Comparison of ENCODE assay signal across 8 cellular contexts in genomic region chr17:45197555-45198334, GRCh38. TPM values are rescaled to one million over a fixed set of nuclear protein-coding genes. Genes with fewer than 3 reads are reported as not detected.
A peak's percentile ranks its signal among the peaks of the same experiment; 100 is the strongest.
DNase-seq lines count a peak whose midpoint lies in the region; ATAC-seq and TF ChIP-seq lines count a peak whose summit lies in the region.

No MANE protein-coding gene starts in this region.

- H3K4me3 Mint-ChIP-seq in activated T-cell treated with anti-CD3 and anti-CD28 coated beads, Interleukin-2, amount 50 U/mL, for 4 hours: no peak overlapping the region
- no peak overlapping the region for H3K4me3 Mint-ChIP-seq in naive B cell

- peak; percentile 98 to 99 (median 99) for TF ChIP-seq CTCF in esophagus squamous epithelium (IDR thresholded peaks at IDR 0.05)

- intact Hi-C loops in esophagus squamous epithelium (cut with DNase I): loop anchor here (1.0 kb wide), 1 partner anchor 62 kb away; the partner anchor contains the start of gene ACBD4

- H3K4me1 Mint-ChIP-seq in activated T-cell treated with anti-CD3 and anti-CD28 coated beads, Interleukin-2, amount 50 U/mL, for 4 hours (ENCODE audit: low read depth): peaks cover 2% of the 10 kb centered on the region
- H3K4me1 Mint-ChIP-seq in naive B cell: peaks cover 0 to 7% (median 7%) of the 10 kb centered on the region in 3 donors

- no peak for TF ChIP-seq POLR2A in esophagus squamous epithelium (IDR thresholded peaks at IDR 0.05)

- ATAC-seq in GM19324 (IDR thresholded peaks at IDR 0.05; ENCODE audit: low FRiP score, unreplicated experiment): peak; percentile 77
- ATAC-seq in activated T-cell treated with anti-CD3 and anti-CD28 coated beads, Interleukin-2, amount 50 U/mL, for 4 hours: peak; percentile 100
- ATAC-seq in naive B cell (ENCODE audit: low read depth in 2 of 2): peak; percentile 99

- DNase-seq in AML-193 (lab: John Stamatoyannopoulos, UW) (peak; percentile 90 to 94), HuH-7.5 (ENCODE audit: low spot score) (peak; percentile 54), OCI-M2 (lab: John Stamatoyannopoulos, UW; ENCODE audit: unreplicated experiment) (peak; percentile 82), esophagus squamous epithelium (lab: John Stamatoyannopoulos, UW) (peak; percentile 39), naive B cell (peak; percentile 85)
- DNase-seq in activated T-cell treated with anti-CD3 and anti-CD28 coated beads, Interleukin-2, amount 50 U/mL, for 4 hours: peak; percentile 87
- DNase-seq in stimulated activated CD8-positive, alpha-beta memory T cell treated with anti-CD3 and anti-CD28 coated beads, Interleukin-7, amount 100 ng/mL, for 4 hours (ENCODE audit: low read depth in 2 of 2): peak; percentile 64 to 74

- 2 to 3% methylated on average over 6 to 12 of the region's 16 CpGs for WGBS in esophagus squamous epithelium, 2 donors

- peak overlapping the region in 1 of 6 donors; percentile 51 for H3K27ac Mint-ChIP-seq in naive B cell

- peak overlapping the region; percentile 35 to 62 (median 54) for H3K27ac ChIP-seq in esophagus squamous epithelium

- no peaks in the 10 kb centered on the region for H3K9me3 ChIP-seq in esophagus squamous epithelium

- H3K9me3 Mint-ChIP-seq in activated T-cell treated with anti-CD3 and anti-CD28 coated beads, Interleukin-2, amount 50 U/mL, for 4 hours: no peaks in the 10 kb centered on the region
- peaks cover 0 to 3% (median 0%) of the 10 kb centered on the region in 7 donors for H3K9me3 Mint-ChIP-seq in naive B cell

- peak overlapping the region in 2 of 4 donors; percentile 14 to 24 for H3K4me3 ChIP-seq in esophagus squamous epithelium

- peaks cover 10 to 39% (median 14%) of the 10 kb centered on the region in 3 donors for H3K4me1 ChIP-seq in esophagus squamous epithelium

- no peaks in the 10 kb centered on the region for H3K36me3 Mint-ChIP-seq in activated T-cell treated with anti-CD3 and anti-CD28 coated beads, Interleukin-2, amount 50 U/mL, for 4 hours (ENCODE audit: insufficient read depth)
- no peaks in the 10 kb centered on the region for H3K36me3 Mint-ChIP-seq in naive B cell

- H3K27me3 ChIP-seq in esophagus squamous epithelium: no peaks in the 10 kb centered on the region

- H3K27me3 Mint-ChIP-seq in activated T-cell treated with anti-CD3 and anti-CD28 coated beads, Interleukin-2, amount 50 U/mL, for 4 hours (ENCODE audit: low read depth): no peaks in the 10 kb centered on the region
- H3K27me3 Mint-ChIP-seq in naive B cell: no peaks in the 10 kb centered on the region

- H3K36me3 ChIP-seq in esophagus squamous epithelium: no peaks in the 10 kb centered on the region

RNA-seq across cellular contexts. Expression of gene FMNL1, which starts 23.9 kb away (rescaled TPM):
- total RNA-seq in activated T-cell treated with anti-CD3 and anti-CD28 coated beads, Interleukin-2, amount 50 U/mL, for 4 hours: 100 to 1,000 TPM; 141 to 190 (median 158) TPM
- total RNA-seq in esophagus squamous epithelium: 10 to 100 TPM in 2 of 4 donors, 1 to 10 TPM in 2; 3.5 to 16.8 (median 6.9) TPM
- 10 to 100 TPM; 16.9 to 47.0 (median 22.3) TPM for polyA plus RNA-seq in naive B cell (ENCODE audit: low read depth in 6 of 6)

RNA-seq across cellular contexts. Expression of gene HEXIM2, which starts 36.1 kb away (rescaled TPM):
- 1 to 10 TPM; 5.3 to 7.6 (median 6.2) TPM for total RNA-seq in activated T-cell treated with anti-CD3 and anti-CD28 coated beads, Interleukin-2, amount 50 U/mL, for 4 hours
- total RNA-seq in esophagus squamous epithelium: 1 to 10 TPM; 1.7 to 9.0 (median 4.9) TPM
- polyA plus RNA-seq in naive B cell (ENCODE audit: low read depth in 6 of 6): 1 to 10 TPM; 2.1 to 6.7 (median 4.3) TPM

RNA-seq across cellular contexts. Expression of gene HEXIM1, which starts 49.5 kb away (rescaled TPM):
- 10 to 100 TPM; 49.6 to 60.8 (median 51.3) TPM for total RNA-seq in activated T-cell treated with anti-CD3 and anti-CD28 coated beads, Interleukin-2, amount 50 U/mL, for 4 hours
- 10 to 100 TPM; 19.8 to 28.4 (median 25.3) TPM for total RNA-seq in esophagus squamous epithelium
- 1 to 10 TPM; 3.2 to 5.3 (median 4.1) TPM for polyA plus RNA-seq in naive B cell (ENCODE audit: low read depth in 6 of 6)

Comparison
In these comparisons a context has a peak if more than half of its experiments do, and no peak if none do; other contexts are left out.
1. DNase-seq: peak in every context shown above with its lines; median percentile 92 in AML-193; 87 in activated T-cell treated with anti-CD3 and anti-CD28 coated beads, Interleukin-2, amount 50 U/mL, for 4 hours; 85 in naive B cell; 82 in OCI-M2; 69 in stimulated activated CD8-positive, alpha-beta memory T cell treated with anti-CD3 and anti-CD28 coated beads, Interleukin-7, amount 100 ng/mL, for 4 hours; 54 in HuH-7.5; 39 in esophagus squamous epithelium.
2. RNA of gene FMNL1, which starts 23.9 kb away (total RNA-seq): 141 to 190 TPM in activated T-cell treated with anti-CD3 and anti-CD28 coated beads, Interleukin-2, amount 50 U/mL, for 4 hours; 3.5 to 16.8 TPM in esophagus squamous epithelium; every median in the first group is over 4 times any median in the second.
3. Peak in every context shown above with its lines, with median percentiles within 50 percentile points of each other: ATAC-seq.